20 cellular contexts compared by ENCODE assay signal in genomic region chr10:93473804-93474472, GRCh38. TPM values are rescaled to one million over a fixed set of nuclear protein-coding genes. Genes with fewer than 3 reads are reported as not detected.
DNase-seq lines count a peak whose midpoint lies in the region; ATAC-seq and TF ChIP-seq lines count a peak whose summit lies in the region.
"Had no signal": no experiment of that assay in that cellular context is flagged by ENCODE, and none has a peak within 500 bp of the region (broad histone marks: within the 10 kb centered on the region; RNA-seq: fewer than 3 reads in every experiment).

No MANE protein-coding gene starts in this region.

- H2BK20ac ChIP-seq in IMR-90 (ENCODE audit: low read depth, low read length) = peak overlapping the region; percentile 22

- BruUV-seq in IMR-90 (replicated peaks; lab: Mats Ljungman, UMichigan) (no TSS peak), MCF 10A (replicated peaks; lab: Mats Ljungman, UMichigan) (no TSS peak)

- H3K9ac ChIP-seq in IMR-90 (ENCODE audit: low read depth, low read length) = no peak overlapping the region

- H2BK15ac ChIP-seq in IMR-90 (ENCODE audit: low read depth, low read length) = peak overlapping the region; percentile 51; the same call in 2 of the 3 replicates

- H3K79me1 ChIP-seq in IMR-90 (ENCODE audit: low read depth in 1 of 2, low read length in 2 of 2) = peaks cover 9 to 40% of the 10 kb centered on the region in 2 experiments

- H3K18ac ChIP-seq in IMR-90 (ENCODE audit: low read depth, low read length) = peak overlapping the region; percentile 13; the same call in 1 of the 2 replicates

- H3K27ac Mint-ChIP-seq in MCF 10A (ENCODE audit: low read depth, unreplicated experiment) (peak overlapping the region; percentile 86), mesothelial cell of epicardium (peak overlapping the region; percentile 64)
- H3K27ac Mint-ChIP-seq in activated T-cell treated with anti-CD3 and anti-CD28 coated beads, Interleukin-2, amount 50 U/mL, for 24 hours = no peak overlapping the region
- H3K27ac Mint-ChIP-seq: activated CD4-positive, alpha-beta T cell treated with anti-CD3 and anti-CD28 coated beads, Interleukin-2, amount 10 ng/mL, durations not matched to agents 7 days and 5 days; activated naive CD4-positive, alpha-beta T cell treated with anti-CD3 and anti-CD28 coated beads for 36 hours; dendritic cell treated with granulocyte-macrophage colony-stimulating factor and Interleukin-4, amounts not matched to agents 40 ng/mL and 50 ng/mL, for 4 days; IgD-negative memory B cell; natural killer cell; stimulated activated naive B cell treated with anti-CD40 and anti-IgM and Interleukin-4, amounts not matched to agents 10 μg/mL and 1 μg/mL and 100 μg/mL, for 72 hours had no signal

- H3K23ac ChIP-seq in IMR-90 (ENCODE audit: low read depth, low read length) = peak overlapping the region; percentile 80; the same call in 1 of the 2 replicates

- no peaks in the 10 kb centered on the region for H3K9me3 ChIP-seq in IMR-90 (ENCODE audit: control insufficient read depth, insufficient read depth, low read length)
- no peaks in the 10 kb centered on the region for H3K9me3 ChIP-seq in transverse colon

- H3K4me1 Mint-ChIP-seq in MCF 10A (ENCODE audit: insufficient read depth, unreplicated experiment) (peaks cover 51% of the 10 kb centered on the region), mesothelial cell of epicardium (peaks cover 30% of the 10 kb centered on the region)
- H3K4me1 Mint-ChIP-seq in activated T-cell treated with anti-CD3 and anti-CD28 coated beads, Interleukin-2, amount 50 U/mL, for 24 hours (ENCODE audit: low read depth) = peaks cover 22% of the 10 kb centered on the region
- H3K4me1 Mint-ChIP-seq: activated CD4-positive, alpha-beta T cell treated with anti-CD3 and anti-CD28 coated beads, Interleukin-2, amount 10 ng/mL, durations not matched to agents 7 days and 5 days; IgD-negative memory B cell; natural killer cell had no signal

- no peak for ATAC-seq in IMR-90 (ENCODE audit: low read depth)
- ATAC-seq: natural killer cell; stimulated activated naive B cell treated with anti-CD40 and anti-IgM and Interleukin-4, amounts not matched to agents 10 μg/mL and 1 μg/mL and 100 μg/mL, for 72 hours had no signal

- in situ Hi-C loops in IMR-90 (cut with MboI; ENCODE audit: low sequenced_read_pairs) = no loop called here
- in situ Hi-C loops in transverse colon (cut with MboI; ENCODE audit: low pct_ligation_motif_present in 1 of 4, low pct_unique_long_range_greater_than_20kb in 1 of 4, low sequenced_read_pairs in 3 of 4) = no loop called here

- H3K4me2 ChIP-seq in IMR-90 (ENCODE audit: low read depth, low read length) = no peak overlapping the region

- no peak overlapping the region for H2AFZ ChIP-seq in IMR-90 (replicated peaks; ENCODE audit: low read length, poor library complexity)

- peak overlapping the region; percentile 34 for H3K27ac ChIP-seq in IMR-90 (ENCODE audit: insufficient read depth, low read length)
- H3K27ac ChIP-seq in transverse colon = peak overlapping the region; percentile 9 to 84 (median 75)

- peak overlapping the region; percentile 100 for H2BK5ac ChIP-seq in IMR-90 (ENCODE audit: low read depth, low read length, poor library complexity, severe bottlenecking)

- H3K27me3 ChIP-seq in IMR-90 (ENCODE audit: control insufficient read depth, insufficient read depth, low read length) (no peaks in the 10 kb centered on the region), transverse colon (no peaks in the 10 kb centered on the region)

- dilution Hi-C loops in IMR-90 (cut with HindIII; ENCODE audit: low sequenced_read_pairs, unreplicated experiment) = no loop called here

- peaks cover 24% of the 10 kb centered on the region for H3K9me1 ChIP-seq in IMR-90 (ENCODE audit: insufficient read depth, low read length)

- H3K27me3 Mint-ChIP-seq in MCF 10A (ENCODE audit: insufficient read depth, unreplicated experiment) (no peaks in the 10 kb centered on the region), mesothelial cell of epicardium (ENCODE audit: low read depth) (no peaks in the 10 kb centered on the region)
- no peaks in the 10 kb centered on the region for H3K27me3 Mint-ChIP-seq in activated T-cell treated with anti-CD3 and anti-CD28 coated beads, Interleukin-2, amount 50 U/mL, for 24 hours
- H3K27me3 Mint-ChIP-seq: activated CD4-positive, alpha-beta T cell treated with anti-CD3 and anti-CD28 coated beads, Interleukin-2, amount 10 ng/mL, durations not matched to agents 7 days and 5 days; brain; dendritic cell treated with granulocyte-macrophage colony-stimulating factor and Interleukin-4, amounts not matched to agents 40 ng/mL and 50 ng/mL, for 4 days; IgD-negative memory B cell; stimulated activated naive B cell treated with anti-CD40 and anti-IgM and Interleukin-4, amounts not matched to agents 10 μg/mL and 1 μg/mL and 100 μg/mL, for 72 hours had no signal

- no peak for TF ChIP-seq CTCF in IMR-90 (conservative IDR thresholded peaks at IDR 0.05; ENCODE audit: low read depth, low read length)
- no peak for TF ChIP-seq CTCF in MCF 10A (IDR thresholded peaks at IDR 0.05; ENCODE audit: unreplicated experiment)
- TF ChIP-seq CTCF in mesothelial cell of epicardium (IDR thresholded peaks at IDR 0.05; ENCODE audit: unreplicated experiment) = no peak
- TF ChIP-seq CTCF in transverse colon (IDR thresholded peaks at IDR 0.05) = no peak

- peak overlapping the region; percentile 82 for H2AK5ac ChIP-seq in IMR-90 (ENCODE audit: low read depth, low read length)

- CTCF ChIA-PET in IMR-90 (lab: Yijun Ruan, JAX) = interaction anchor here (1.0 kb wide), 1 partner anchor 8 kb away, joined by 4 read pairs; the partner anchor contains the start of gene MYOF
- CTCF ChIA-PET in MCF 10A (lab: Yijun Ruan, JAX) = interaction anchor here (0.7 to 18.2 kb wide), 7 partner anchors 7 to 206 kb away, joined by 3 to 178 read pairs (median 4); partner anchors contain the start of gene MYOF

- H3K4me3 ChIP-seq in IMR-90 (ENCODE audit: insufficient read depth, low read depth, low read length) (no peak overlapping the region), transverse colon (no peak overlapping the region)

- H3K4ac ChIP-seq in IMR-90 (ENCODE audit: low read depth, low read length) = peak overlapping the region; percentile 67

- POLR2A ChIA-PET in IMR-90 (lab: Charles Lee; ENCODE audit: unreplicated experiment) (no interaction called here), MCF 10A (lab: Yijun Ruan, JAX) (interaction anchor here (1.6 to 39.8 kb wide), 3 partner anchors 6 to 90 kb away, joined by 9 to 2342 read pairs (median 2342); partner anchors contain the start of gene MYOF)

- peak overlapping the region; percentile 69 for H2BK120ac ChIP-seq in IMR-90 (ENCODE audit: low read depth, low read length)

- peak overlapping the region; percentile 49 to 55; a peak in 3 of 4 replicates for H4K8ac ChIP-seq in IMR-90 (ENCODE audit: low read depth in 2 of 2, low read length in 2 of 2)

- H3K4me3 Mint-ChIP-seq in MCF 10A (ENCODE audit: unreplicated experiment) = no peak overlapping the region
- no peak overlapping the region for H3K4me3 Mint-ChIP-seq in mesothelial cell of epicardium
- no peak overlapping the region for H3K4me3 Mint-ChIP-seq in activated T-cell treated with anti-CD3 and anti-CD28 coated beads, Interleukin-2, amount 50 U/mL, for 24 hours
- H3K4me3 Mint-ChIP-seq: activated CD4-positive, alpha-beta T cell treated with anti-CD3 and anti-CD28 coated beads, Interleukin-2, amount 10 ng/mL, durations not matched to agents 7 days and 5 days; activated naive CD4-positive, alpha-beta T cell treated with anti-CD3 and anti-CD28 coated beads for 36 hours; brain; dendritic cell treated with granulocyte-macrophage colony-stimulating factor and Interleukin-4, amounts not matched to agents 40 ng/mL and 50 ng/mL, for 4 days; IgD-negative memory B cell; natural killer cell; stimulated activated naive B cell treated with anti-CD40 and anti-IgM and Interleukin-4, amounts not matched to agents 10 μg/mL and 1 μg/mL and 100 μg/mL, for 72 hours had no signal

- H4K20me1 ChIP-seq in IMR-90 (ENCODE audit: insufficient read depth, low read length) = peaks cover 4% of the 10 kb centered on the region; the same call in 1 of the 2 replicates

- no peak overlapping the region for H2AK9ac ChIP-seq in IMR-90 (replicated peaks; ENCODE audit: low read depth, low read length, poor library complexity)

- DNase-seq in IMR-90 (no peak), MCF 10A (ENCODE audit: unreplicated experiment) (no peak), mesothelial cell of epicardium (ENCODE audit: low spot score in 2 of 2, unreplicated experiment in 2 of 2) (no peak), transverse colon (no peak), SIG-M5 (lab: John Stamatoyannopoulos, UW) (no peak), retina (no peak), NCI-H510A (lab: John Stamatoyannopoulos, UW) (no peak)
- DNase-seq in activated T-cell treated with anti-CD3 and anti-CD28 coated beads, Interleukin-2, amount 50 U/mL, for 24 hours = no peak
- DNase-seq: activated CD4-positive, alpha-beta T cell treated with anti-CD3 and anti-CD28 coated beads, Interleukin-2, amount 10 ng/mL, durations not matched to agents 7 days and 5 days; activated naive CD4-positive, alpha-beta T cell treated with anti-CD3 and anti-CD28 coated beads for 36 hours; AML-193; erythroblast; glutamatergic neuron; natural killer cell; NCI-H526; OCI-M1; stimulated activated naive B cell treated with anti-CD40 and anti-IgM and Interleukin-4, amounts not matched to agents 10 μg/mL and 1 μg/mL and 100 μg/mL, for 72 hours had no signal

- H4K5ac ChIP-seq in IMR-90 (ENCODE audit: low read depth, low read length) = peak overlapping the region; percentile 3; the same call in 1 of the 2 replicates

- intact Hi-C loops in IMR-90 (cut with micrococcal nuclease) = no loop called here
- intact Hi-C loops in MCF 10A (cut with micrococcal nuclease) = no loop called here
- intact Hi-C loops in transverse colon (cut with DNase I; ENCODE audit: low total_unique reads) = loop anchor here (5.0 kb wide), 1 partner anchor 37 kb away; no protein-coding TSS in a partner anchor

- H3K36me3 ChIP-seq in IMR-90 (ENCODE audit: control insufficient read depth, insufficient read depth, low read length) (peaks cover 18% of the 10 kb centered on the region), transverse colon (no peaks in the 10 kb centered on the region)

- H3K56ac ChIP-seq in IMR-90 (ENCODE audit: extremely low read depth, insufficient read depth, low read length) = no peak overlapping the region

- peak overlapping the region; percentile 60 for H3K14ac ChIP-seq in IMR-90 (replicated peaks; ENCODE audit: low read depth, low read length)

- H3K9me3 Mint-ChIP-seq in MCF 10A (ENCODE audit: unreplicated experiment) (no peaks in the 10 kb centered on the region), mesothelial cell of epicardium (no peaks in the 10 kb centered on the region)
- no peaks in the 10 kb centered on the region for H3K9me3 Mint-ChIP-seq in activated T-cell treated with anti-CD3 and anti-CD28 coated beads, Interleukin-2, amount 50 U/mL, for 24 hours
- H3K9me3 Mint-ChIP-seq: activated naive CD4-positive, alpha-beta T cell treated with anti-CD3 and anti-CD28 coated beads for 36 hours; dendritic cell treated with granulocyte-macrophage colony-stimulating factor and Interleukin-4, amounts not matched to agents 40 ng/mL and 50 ng/mL, for 4 days; IgD-negative memory B cell; natural killer cell; stimulated activated naive B cell treated with anti-CD40 and anti-IgM and Interleukin-4, amounts not matched to agents 10 μg/mL and 1 μg/mL and 100 μg/mL, for 72 hours had no signal

- TF ChIP-seq RAD21 in IMR-90 (IDR thresholded peaks at IDR 0.05; ENCODE audit: low read length) = no peak

- no peak for TF ChIP-seq EP300 in transverse colon (IDR thresholded peaks at IDR 0.05; ENCODE audit: low read depth)

- H3K4me1 ChIP-seq in IMR-90 (ENCODE audit: control insufficient read depth, insufficient read depth, low read length) = peaks cover 30% of the 10 kb centered on the region
- H3K4me1 ChIP-seq in transverse colon = peaks cover 20 to 68% (median 44%) of the 10 kb centered on the region in 4 donors

- 0 out of 2 replicates have a peak overlapping the region, but pooled peaks have one; percentile 19 for H4K91ac ChIP-seq in IMR-90 (ENCODE audit: insufficient read depth, low read depth, low read length)

- H3K36me3 Mint-ChIP-seq in MCF 10A (ENCODE audit: insufficient read depth, unreplicated experiment) = peaks cover 30% of the 10 kb centered on the region
- H3K36me3 Mint-ChIP-seq in mesothelial cell of epicardium = no peaks in the 10 kb centered on the region
- peaks cover 19% of the 10 kb centered on the region for H3K36me3 Mint-ChIP-seq in activated T-cell treated with anti-CD3 and anti-CD28 coated beads, Interleukin-2, amount 50 U/mL, for 24 hours (ENCODE audit: low read depth)
- H3K36me3 Mint-ChIP-seq: brain; IgD-negative memory B cell; natural killer cell; stimulated activated naive B cell treated with anti-CD40 and anti-IgM and Interleukin-4, amounts not matched to agents 10 μg/mL and 1 μg/mL and 100 μg/mL, for 72 hours had no signal

- WGBS in IMR-90 (ENCODE audit: extremely low coverage in 2 of 2, insufficient read length in 1 of 2), 2 experiments = no CpG with 5 or more reads among the region's 7 CpGs
- WGBS in transverse colon (ENCODE audit: low coverage in 1 of 2), 2 donors = 75 to 76% methylated on average over 7 of the region's 7 CpGs

- no peak for TF ChIP-seq POLR2A in IMR-90 (IDR thresholded peaks at IDR 0.05; ENCODE audit: low read depth, low read length)
- TF ChIP-seq POLR2A in transverse colon (IDR thresholded peaks at IDR 0.05) = no peak

RNA-seq across cellular contexts. Expression of gene MYOF, which starts 8.2 kb away (rescaled TPM):
- total RNA-seq in IMR-90 (2012; rRNA removed) (281 and 332 TPM in 2 replicates), MCF 10A (2022) (167 and 181 TPM in 2 replicates), mesothelial cell of epicardium (53.3 to 58.5 TPM (median 56.0 TPM) in 3 replicates), transverse colon (10 to 100 TPM; 18.9 to 57.2 (median 50.2) TPM)
- polyA plus RNA-seq in IMR-90 (2012; rRNA removed) = 197 and 221 TPM in 2 replicates
- 72.0 and 103 TPM in 2 replicates for polyA plus RNA-seq in IMR-90 (2012; cell fraction: cytosol; rRNA removed)
- polyA plus RNA-seq in IMR-90 (2012; cell fraction: nucleus; rRNA removed; ENCODE audit: low replicate concordance) = 86.1 and 277 TPM in 2 replicates
- polyA plus RNA-seq: IgD-negative memory B cell had no signal

RNA-seq across cellular contexts. Expression of gene CEP55, which starts 22.5 kb away (rescaled TPM):
- total RNA-seq in IMR-90 (2012; rRNA removed) (23.5 and 30.8 TPM in 2 replicates), MCF 10A (2022) (25.2 and 39.4 TPM in 2 replicates), mesothelial cell of epicardium (6.0 to 6.3 TPM (median 6.0 TPM) in 3 replicates), transverse colon (10 to 100 TPM in 1 of 4 donors, 1 to 10 TPM in 2, not detected in 1; 1.1 to 13.1 (median 4.3) TPM)
- polyA plus RNA-seq in IMR-90 (2012; rRNA removed) = 13.8 and 15.7 TPM in 2 replicates
- polyA plus RNA-seq in IMR-90 (2012; cell fraction: cytosol; rRNA removed) = 2.4 and 3.8 TPM in 2 replicates
- polyA plus RNA-seq in IMR-90 (2012; cell fraction: nucleus; rRNA removed; ENCODE audit: low replicate concordance) = 1.1 and 5.1 TPM in 2 replicates
